Comparison of ENCODE assay signal across 1 cellular context in the genomic region with DNA sequence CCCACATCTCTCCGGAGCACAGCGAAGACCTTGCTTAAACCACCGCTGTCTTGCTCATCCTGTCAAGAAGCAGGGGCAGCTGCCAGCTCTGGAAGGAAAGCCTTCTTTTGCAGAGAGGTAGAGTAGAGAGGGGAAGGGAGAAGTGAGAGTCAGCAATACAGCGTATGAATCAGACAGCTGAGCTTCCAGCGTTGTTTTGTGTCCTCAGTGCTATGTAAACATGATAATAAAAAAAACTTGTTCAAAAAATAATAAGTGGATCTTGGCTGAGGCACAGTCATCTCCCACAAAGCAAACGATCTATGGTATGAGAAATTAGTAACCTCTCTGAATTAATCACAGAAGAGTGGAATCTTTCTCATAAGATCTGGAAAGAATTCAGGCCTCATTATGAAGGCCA.
TF ChIP-seq lines count a peak whose summit lies in the region.

No MANE protein-coding gene starts in this region.

TF ChIP-seq in HepG2, 621 proteins besides CTCF, POLR2A, EP300 and RAD21 (continued from another document):
- TF ChIP-seq, protein P1, sequence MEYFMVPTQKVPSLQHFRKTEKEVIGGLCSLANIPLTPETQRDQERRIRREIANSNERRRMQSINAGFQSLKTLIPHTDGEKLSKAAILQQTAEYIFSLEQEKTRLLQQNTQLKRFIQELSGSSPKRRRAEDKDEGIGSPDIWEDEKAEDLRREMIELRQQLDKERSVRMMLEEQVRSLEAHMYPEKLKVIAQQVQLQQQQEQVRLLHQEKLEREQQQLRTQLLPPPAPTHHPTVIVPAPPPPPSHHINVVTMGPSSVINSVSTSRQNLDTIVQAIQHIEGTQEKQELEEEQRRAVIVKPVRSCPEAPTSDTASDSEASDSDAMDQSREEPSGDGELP (IDR thresholded peaks at IDR 0.05; ENCODE audit: borderline replicate concordance, low read depth), result peak; percentile 12; the same call in 1 of the 2 replicates
- TF ChIP-seq RBM22 (optimal IDR thresholded peaks at IDR 0.05; ENCODE audit: low read length), result no peak
- TF ChIP-seq, protein P2, sequence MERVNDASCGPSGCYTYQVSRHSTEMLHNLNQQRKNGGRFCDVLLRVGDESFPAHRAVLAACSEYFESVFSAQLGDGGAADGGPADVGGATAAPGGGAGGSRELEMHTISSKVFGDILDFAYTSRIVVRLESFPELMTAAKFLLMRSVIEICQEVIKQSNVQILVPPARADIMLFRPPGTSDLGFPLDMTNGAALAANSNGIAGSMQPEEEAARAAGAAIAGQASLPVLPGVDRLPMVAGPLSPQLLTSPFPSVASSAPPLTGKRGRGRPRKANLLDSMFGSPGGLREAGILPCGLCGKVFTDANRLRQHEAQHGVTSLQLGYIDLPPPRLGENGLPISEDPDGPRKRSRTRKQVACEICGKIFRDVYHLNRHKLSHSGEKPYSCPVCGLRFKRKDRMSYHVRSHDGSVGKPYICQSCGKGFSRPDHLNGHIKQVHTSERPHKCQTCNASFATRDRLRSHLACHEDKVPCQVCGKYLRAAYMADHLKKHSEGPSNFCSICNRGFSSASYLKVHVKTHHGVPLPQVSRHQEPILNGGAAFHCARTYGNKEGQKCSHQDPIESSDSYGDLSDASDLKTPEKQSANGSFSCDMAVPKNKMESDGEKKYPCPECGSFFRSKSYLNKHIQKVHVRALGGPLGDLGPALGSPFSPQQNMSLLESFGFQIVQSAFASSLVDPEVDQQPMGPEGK (CRISPR knock-in tag; IDR thresholded peaks at IDR 0.05), result no peak
- peak; percentile 43; the same call in 1 of the 2 replicates for TF ChIP-seq ZGPAT (CRISPR knock-in tag; IDR thresholded peaks at IDR 0.05)
- TF ChIP-seq MEIS1 (CRISPR knock-in tag; IDR thresholded peaks at IDR 0.05; ENCODE audit: borderline replicate concordance), result no peak
- no peak for TF ChIP-seq THAP9 (CRISPR knock-in tag; IDR thresholded peaks at IDR 0.05; ENCODE audit: borderline replicate concordance)
- 0 out of 2 replicates have a peak, but pooled peaks have one; percentile 41 for TF ChIP-seq ZFP36L1 (CRISPR knock-in tag; IDR thresholded peaks at IDR 0.05)
- peak; percentile 8 to 42; a peak in 1 of 4 replicates for TF ChIP-seq MAFK (conservative IDR thresholded peaks at IDR 0.05 in 1 of 2, IDR thresholded peaks at IDR 0.05 in 1 of 2; ENCODE audit: low read length in 2 of 2)
- TF ChIP-seq ZNF577 (CRISPR knock-in tag; IDR thresholded peaks at IDR 0.05; ENCODE audit: borderline replicate concordance, low read depth), result no peak
- TF ChIP-seq, protein P3, sequence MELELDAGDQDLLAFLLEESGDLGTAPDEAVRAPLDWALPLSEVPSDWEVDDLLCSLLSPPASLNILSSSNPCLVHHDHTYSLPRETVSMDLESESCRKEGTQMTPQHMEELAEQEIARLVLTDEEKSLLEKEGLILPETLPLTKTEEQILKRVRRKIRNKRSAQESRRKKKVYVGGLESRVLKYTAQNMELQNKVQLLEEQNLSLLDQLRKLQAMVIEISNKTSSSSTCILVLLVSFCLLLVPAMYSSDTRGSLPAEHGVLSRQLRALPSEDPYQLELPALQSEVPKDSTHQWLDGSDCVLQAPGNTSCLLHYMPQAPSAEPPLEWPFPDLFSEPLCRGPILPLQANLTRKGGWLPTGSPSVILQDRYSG (CRISPR knock-in tag; IDR thresholded peaks at IDR 0.05), result no peak
- no peak for TF ChIP-seq CAMTA2 (CRISPR knock-in tag; IDR thresholded peaks at IDR 0.05; ENCODE audit: borderline replicate concordance)
- no peak for TF ChIP-seq ZBTB21 (CRISPR knock-in tag; IDR thresholded peaks at IDR 0.05)
- no peak for TF ChIP-seq NFE2L1 (CRISPR knock-in tag; IDR thresholded peaks at IDR 0.05; ENCODE audit: borderline replicate concordance)
- no peak for TF ChIP-seq ZNF136 (CRISPR knock-in tag; IDR thresholded peaks at IDR 0.05; ENCODE audit: low read depth)
- TF ChIP-seq SAP130 (CRISPR knock-in tag; IDR thresholded peaks at IDR 0.05; ENCODE audit: low read depth), result peak; percentile 3; the same call in 1 of the 2 replicates
